In genomic region chr9:34252670-34253459, GRCh38 we compare ENCODE assay signal across 8 cellular contexts.
DNase-seq lines count a peak whose midpoint lies in the region; ATAC-seq and TF ChIP-seq lines count a peak whose summit lies in the region.

No MANE protein-coding gene starts in this region.

- H3K27ac Mint-ChIP-seq in Calu3 (ENCODE audit: unreplicated experiment) (no peak overlapping the region), neural progenitor cell (no peak overlapping the region)

- no peak overlapping the region for H3K27ac ChIP-seq in neural progenitor cell
- peak overlapping the region in 4 of 5 donors; percentile 20 to 80 (median 64) for H3K27ac ChIP-seq in stomach

- H3K4me3 Mint-ChIP-seq in Calu3 (ENCODE audit: low read depth, unreplicated experiment) (no peak overlapping the region), neural progenitor cell (no peak overlapping the region)
- H3K4me3 Mint-ChIP-seq in activated T-cell treated with anti-CD3 and anti-CD28 coated beads, Interleukin-2, amount 50 U/mL, for 4 hours = no peak overlapping the region

- intact Hi-C loops in Calu3 (cut with micrococcal nuclease; ENCODE audit: unreplicated experiment) = no loop called here
- intact Hi-C loops in stomach (cut with DNase I; ENCODE audit: low total_unique reads) = no loop called here

- H4K20me1 ChIP-seq in neural progenitor cell (ENCODE audit: low read depth) = peaks cover 12% of the 10 kb centered on the region

- H3K4me1 ChIP-seq in neural progenitor cell (no peaks in the 10 kb centered on the region), stomach (peaks cover 14 to 53% (median 34%) of the 10 kb centered on the region in 4 donors)

- peak; percentile 51 to 78 for ATAC-seq in activated T-cell treated with anti-CD3 and anti-CD28 coated beads, Interleukin-2, amount 50 U/mL, for 4 hours
- no peak for ATAC-seq in GM18858 (IDR thresholded peaks at IDR 0.05; ENCODE audit: unreplicated experiment)

- H3K9me3 ChIP-seq in neural progenitor cell (ENCODE audit: low read depth) (no peaks in the 10 kb centered on the region), stomach (no peaks in the 10 kb centered on the region)

- H3K36me3 Mint-ChIP-seq in Calu3 (ENCODE audit: insufficient read depth, unreplicated experiment) (peaks cover 21% of the 10 kb centered on the region), neural progenitor cell (peaks cover 24% of the 10 kb centered on the region)
- H3K36me3 Mint-ChIP-seq in activated T-cell treated with anti-CD3 and anti-CD28 coated beads, Interleukin-2, amount 50 U/mL, for 4 hours (ENCODE audit: insufficient read depth) = peaks cover 22% of the 10 kb centered on the region

- H3K4me1 Mint-ChIP-seq in Calu3 (ENCODE audit: low read depth, unreplicated experiment) = no peaks in the 10 kb centered on the region
- peaks cover 14% of the 10 kb centered on the region for H3K4me1 Mint-ChIP-seq in activated T-cell treated with anti-CD3 and anti-CD28 coated beads, Interleukin-2, amount 50 U/mL, for 4 hours (ENCODE audit: low read depth)
- H3K4me1 Mint-ChIP-seq in neural progenitor cell = peaks cover 4% of the 10 kb centered on the region

- H3K36me3 ChIP-seq in neural progenitor cell (no peaks in the 10 kb centered on the region), stomach (peaks cover 30 to 79% (median 59%) of the 10 kb centered on the region in 4 donors)

- H3K4me2 ChIP-seq in neural progenitor cell = no peak overlapping the region

- H3K27me3 Mint-ChIP-seq in Calu3 (ENCODE audit: unreplicated experiment) = no peaks in the 10 kb centered on the region
- no peaks in the 10 kb centered on the region for H3K27me3 Mint-ChIP-seq in activated T-cell treated with anti-CD3 and anti-CD28 coated beads, Interleukin-2, amount 50 U/mL, for 4 hours (ENCODE audit: low read depth)
- peaks cover 10% of the 10 kb centered on the region for H3K27me3 Mint-ChIP-seq in neural progenitor cell (ENCODE audit: insufficient read depth, low read depth)

- H3K9me3 Mint-ChIP-seq in Calu3 (ENCODE audit: low read depth, unreplicated experiment) (no peaks in the 10 kb centered on the region), neural progenitor cell (no peaks in the 10 kb centered on the region)
- H3K9me3 Mint-ChIP-seq in activated T-cell treated with anti-CD3 and anti-CD28 coated beads, Interleukin-2, amount 50 U/mL, for 4 hours = no peaks in the 10 kb centered on the region

- H3F3A ChIP-seq in neural progenitor cell (ENCODE audit: low read depth) = peaks cover 9% of the 10 kb centered on the region

- TF ChIP-seq CTCF in Calu3 (IDR thresholded peaks at IDR 0.05; ENCODE audit: unreplicated experiment) (peak; percentile 84), fibroblast of pulmonary artery (IDR thresholded peaks at IDR 0.05; ENCODE audit: low read length, missing control alignments) (peak; percentile 95), neural progenitor cell (IDR thresholded peaks at IDR 0.05) (peak; percentile 98), stomach (IDR thresholded peaks at IDR 0.05) (peak in 6 of 7 experiments; percentile 13 to 97 (median 88))

- H3K9ac ChIP-seq in neural progenitor cell = no peak overlapping the region

- CTCF ChIA-PET in Calu3 (lab: Charles Lee) = interaction anchor here (0.5 to 0.9 kb wide), 2 partner anchors 25 to 179 kb away, joined by 6 to 11 read pairs; no protein-coding TSS in a partner anchor
- CTCF ChIA-PET in HEK293T (lab: Yijun Ruan, JAX) = interaction anchor here (1.0 to 1.2 kb wide), 5 partner anchors 10 to 179 kb away, joined by 3 to 5 read pairs (median 3); no protein-coding TSS in a partner anchor

- DNase-seq in Calu3 (peak; percentile 72), HEK293T (ENCODE audit: extremely low spot score) (peak; percentile 78), OCI-M1 (lab: John Stamatoyannopoulos, UW) (peak; percentile 66), fibroblast of pulmonary artery (ENCODE audit: low read depth) (peak; percentile 65), neural progenitor cell (ENCODE audit: low spot score) (peak; percentile 80), stomach (no peak)
- peak; percentile 66 for DNase-seq in activated T-cell treated with anti-CD3 and anti-CD28 coated beads, Interleukin-2, amount 50 U/mL, for 4 hours

- H3K27me3 ChIP-seq in neural progenitor cell (no peaks in the 10 kb centered on the region), stomach (no peaks in the 10 kb centered on the region)

- H3K4me3 ChIP-seq in fibroblast of pulmonary artery (replicated peaks; ENCODE audit: low read depth, low read length) (no peak overlapping the region), neural progenitor cell (no peak overlapping the region), stomach (no peak overlapping the region)

- no peak for TF ChIP-seq EP300 in stomach (IDR thresholded peaks at IDR 0.05)

- BruUV-seq in Calu3 (replicated peaks; lab: Mats Ljungman, UMichigan) = no TSS peak

- 43 to 57% (median 46%) methylated on average over 10 of the region's 10 CpGs for WGBS in stomach, 5 donors

- no peak for TF ChIP-seq POLR2A in stomach (IDR thresholded peaks at IDR 0.05)

- POLR2A ChIA-PET in HEK293T (lab: Yijun Ruan, JAX) = interaction anchor here (1.6 kb wide), 1 partner anchor 74 kb away, joined by 5 read pairs; the partner anchor contains the start of gene UBAP1

- peaks cover 3% of the 10 kb centered on the region for H3K79me2 ChIP-seq in neural progenitor cell (ENCODE audit: low read depth)

- H2AFZ ChIP-seq in neural progenitor cell (replicated peaks) = no peak overlapping the region

TF ChIP-seq in HEK293T, 16 proteins besides CTCF, POLR2A, EP300 and RAD21:
- TF ChIP-seq TARDBP (IDR thresholded peaks at IDR 0.05) = no peak
- TF ChIP-seq L3MBTL2 (conservative IDR thresholded peaks at IDR 0.05) = no peak
- TF ChIP-seq ZNF384 (IDR thresholded peaks at IDR 0.05) = no peak
- TF ChIP-seq SUZ12 (IDR thresholded peaks at IDR 0.05) = no peak
- TF ChIP-seq BHLHE40 (IDR thresholded peaks at IDR 0.05; ENCODE audit: borderline replicate concordance) = no peak
- TF ChIP-seq FOXK2 (IDR thresholded peaks at IDR 0.05) = no peak
- no peak for TF ChIP-seq FOXM1 (IDR thresholded peaks at IDR 0.05; ENCODE audit: borderline replicate concordance)
- TF ChIP-seq SP1 (IDR thresholded peaks at IDR 0.05) = no peak
- no peak for TF ChIP-seq NFRKB (IDR thresholded peaks at IDR 0.05)
- TF ChIP-seq ARNT (IDR thresholded peaks at IDR 0.05) = no peak
- TF ChIP-seq HDGF (IDR thresholded peaks at IDR 0.05; ENCODE audit: borderline replicate concordance) = no peak
- TF ChIP-seq FOXA1 (IDR thresholded peaks at IDR 0.05) = no peak
- TF ChIP-seq CTBP1 (IDR thresholded peaks at IDR 0.05; ENCODE audit: borderline replicate concordance) = no peak
- TF ChIP-seq LEF1 (IDR thresholded peaks at IDR 0.05; ENCODE audit: borderline replicate concordance) = no peak
